1 cellular context compared by ENCODE assay signal in genomic region chr16:56337131-56337857, GRCh38.
TF ChIP-seq lines count a peak whose summit lies in the region.

No MANE protein-coding gene starts in this region.

TF ChIP-seq in H1, 55 proteins besides CTCF, POLR2A, EP300 and RAD21 (continued from another document):
- no peak for TF ChIP-seq EGR1 (IDR thresholded peaks at IDR 0.05; ENCODE audit: borderline replicate concordance, low read depth, low read length)
- TF ChIP-seq YY1 (IDR thresholded peaks at IDR 0.05; ENCODE audit: low read depth, low read length) = no peak
- no peak for TF ChIP-seq GABPA (IDR thresholded peaks at IDR 0.05; ENCODE audit: borderline replicate concordance, insufficient read depth, low read length)
- TF ChIP-seq, protein P1, sequence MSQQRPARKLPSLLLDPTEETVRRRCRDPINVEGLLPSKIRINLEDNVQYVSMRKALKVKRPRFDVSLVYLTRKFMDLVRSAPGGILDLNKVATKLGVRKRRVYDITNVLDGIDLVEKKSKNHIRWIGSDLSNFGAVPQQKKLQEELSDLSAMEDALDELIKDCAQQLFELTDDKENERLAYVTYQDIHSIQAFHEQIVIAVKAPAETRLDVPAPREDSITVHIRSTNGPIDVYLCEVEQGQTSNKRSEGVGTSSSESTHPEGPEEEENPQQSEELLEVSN (IDR thresholded peaks at IDR 0.05) = no peak
